In the genomic region with DNA sequence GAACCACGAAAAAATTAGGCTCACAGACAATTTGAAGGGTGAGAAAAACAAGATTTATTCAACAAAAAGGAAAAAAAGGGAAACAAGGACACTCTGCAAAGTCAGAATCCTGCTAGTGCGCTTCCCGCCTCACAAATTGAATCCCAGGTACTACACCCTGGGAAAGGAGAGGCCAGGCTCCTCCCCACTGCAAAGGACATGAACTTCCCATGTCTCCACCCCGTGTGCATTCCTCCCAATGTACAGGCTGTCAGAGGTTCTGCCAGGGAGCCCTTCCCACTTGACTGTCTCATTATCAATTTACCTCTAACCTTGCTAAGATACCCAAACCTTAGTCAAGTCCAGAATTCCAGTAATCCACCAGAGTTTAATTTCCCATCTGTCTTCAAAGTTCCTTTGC, we compare ENCODE assay signal across 19 cellular contexts.
"Had no signal": no experiment of that assay in that cellular context is flagged by ENCODE, and none has a peak within 500 bp of the region (broad histone marks: within the 10 kb centered on the region; RNA-seq: fewer than 3 reads in every experiment).

No MANE protein-coding gene starts in this region.

- DNase-seq: activated B cell treated with CpG ODN at 0.5 μM for 24 hours; activated CD4-positive, alpha-beta T cell treated with anti-CD3 and anti-CD28 coated beads, Interleukin-2, amount 50 U/mL, for 4 hours; activated gamma-delta T cell treated with Interleukin-2 at 50 U/mL for 16 hours; activated T-cell treated with anti-CD3 and anti-CD28 coated beads, Interleukin-2, amount 50 U/mL, for 24 hours; colonic mucosa; foreskin fibroblast; glutamatergic neuron; hypothalamus; kidney glomerular epithelial cell; lower lobe of right lung; spleen; upper lobe of left lung had no signal

- H3K4me3 Mint-ChIP-seq: activated B cell treated with CpG ODN at 0.5 μM for 24 hours; activated T-cell treated with anti-CD3 and anti-CD28 coated beads, Interleukin-2, amount 50 U/mL, for 24 hours; neural crest cell; stimulated activated naive CD8-positive, alpha-beta T cell treated with anti-CD3 and anti-CD28 coated beads, Interleukin-15, Interleukin-2, amounts not matched to agents 100 ng/mL and 50 ng/mL, for 24 hours had no signal

- H3K9me3 ChIP-seq: colonic mucosa, lower lobe of right lung, spleen, suprapubic skin, upper lobe of left lung had no signal

- H3K27ac ChIP-seq: cardiac muscle cell, colonic mucosa, lower lobe of right lung, suprapubic skin, upper lobe of left lung had no signal

- H3K4me1 ChIP-seq: colonic mucosa, lower lobe of right lung, suprapubic skin had no signal

- H3K4me1 Mint-ChIP-seq: activated B cell treated with CpG ODN at 0.5 μM for 24 hours had no signal

- H3K27me3 ChIP-seq: cardiac muscle cell, colonic mucosa, spleen, suprapubic skin, upper lobe of left lung had no signal

- H3K4me3 ChIP-seq: cardiac muscle cell, colonic mucosa, lower lobe of right lung, spleen, suprapubic skin, upper lobe of left lung had no signal

- H3K27me3 Mint-ChIP-seq: activated T-cell treated with anti-CD3 and anti-CD28 coated beads, Interleukin-2, amount 50 U/mL, for 24 hours had no signal

- ATAC-seq: lower lobe of right lung, sciatic nerve, SK-N-SH treated with all-trans-retinoic acid at 6 μM for 48 hours had no signal

- H3K9me3 Mint-ChIP-seq: activated B cell treated with CpG ODN at 0.5 μM for 24 hours; stimulated activated naive CD8-positive, alpha-beta T cell treated with anti-CD3 and anti-CD28 coated beads, Interleukin-15, Interleukin-2, amounts not matched to agents 100 ng/mL and 50 ng/mL, for 24 hours had no signal

- FAIRE-seq: TTC549 had no signal

- H3K27ac Mint-ChIP-seq: activated B cell treated with CpG ODN at 0.5 μM for 24 hours; activated T-cell treated with anti-CD3 and anti-CD28 coated beads, Interleukin-2, amount 50 U/mL, for 24 hours; stimulated activated naive CD8-positive, alpha-beta T cell treated with anti-CD3 and anti-CD28 coated beads, Interleukin-15, Interleukin-2, amounts not matched to agents 100 ng/mL and 50 ng/mL, for 24 hours had no signal

- H3K36me3 ChIP-seq: cardiac muscle cell, colonic mucosa, lower lobe of right lung, spleen, suprapubic skin, upper lobe of left lung had no signal
